In the genomic region with DNA sequence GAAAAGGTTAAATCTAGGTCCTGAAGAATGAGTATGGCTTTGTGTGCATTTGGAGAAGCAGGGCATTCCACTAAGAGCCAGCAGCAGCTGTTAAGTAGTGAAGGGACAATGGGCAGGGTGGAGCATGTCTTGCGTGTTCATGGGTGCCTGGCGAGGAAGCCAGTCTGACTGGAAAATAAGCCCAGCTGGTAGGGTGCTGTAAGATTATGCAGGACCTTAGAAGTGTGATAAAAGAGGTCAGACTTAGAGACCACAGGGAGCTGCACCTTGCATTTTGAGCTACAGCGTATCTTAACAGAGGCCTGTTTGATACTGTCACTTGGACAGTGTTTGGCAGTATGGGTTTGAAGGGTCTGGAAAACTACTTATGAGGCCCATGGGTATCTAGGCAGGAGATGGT, we compare ENCODE assay signal across 26 cellular contexts.
A peak's percentile ranks its signal among the peaks of the same experiment; 100 is the strongest.
DNase-seq lines count a peak whose midpoint lies in the region; ATAC-seq and TF ChIP-seq lines count a peak whose summit lies in the region.
"Had no signal": no experiment of that assay in that cellular context is flagged by ENCODE, and none has a peak within 500 bp of the region (broad histone marks: within the 10 kb centered on the region; RNA-seq: fewer than 3 reads in every experiment).

No MANE protein-coding gene starts in this region.

- H4K20me1 ChIP-seq in mammary epithelial cell (ENCODE audit: insufficient read depth, low read length) = no peaks in the 10 kb centered on the region

- no peak for TF ChIP-seq POLR2A in stomach (IDR thresholded peaks at IDR 0.05)

- intact Hi-C loops in mammary epithelial cell (cut with micrococcal nuclease) = no loop called here
- intact Hi-C loops in left lung (cut with DNase I) = no loop called here
- intact Hi-C loops in stomach (cut with DNase I; ENCODE audit: low total_unique reads) = no loop called here

- WGBS in mammary epithelial cell (ENCODE audit: low coverage, missing lambda C conversion rate) = 90% methylated on average over 3 of the region's 3 CpGs
- WGBS in stomach, 5 donors = 36 to 82% (median 48%) methylated on average over 3 of the region's 3 CpGs

- TF ChIP-seq EP300 in stomach (IDR thresholded peaks at IDR 0.05) = no peak

- H3K4me3 ChIP-seq in mammary epithelial cell (replicated peaks in 1 of 3; ENCODE audit: insufficient read depth in 1 of 3, low read depth in 2 of 3, low read length in 3 of 3) (no peak overlapping the region), left lung (no peak overlapping the region), stomach (no peak overlapping the region)
- H3K4me3 ChIP-seq: cardiac muscle cell, spleen, testis had no signal

- H3K79me2 ChIP-seq in mammary epithelial cell (ENCODE audit: insufficient read depth, low read length) = no peaks in the 10 kb centered on the region

- no peak overlapping the region for H3K9ac ChIP-seq in mammary epithelial cell (ENCODE audit: insufficient read depth, low read length)
- H3K9ac ChIP-seq: SK-N-SH had no signal

- H3K9me3 ChIP-seq in mammary epithelial cell (replicated peaks; ENCODE audit: insufficient read depth, low read length) (no peaks in the 10 kb centered on the region), left lung (no peaks in the 10 kb centered on the region), stomach (no peaks in the 10 kb centered on the region)
- H3K9me3 ChIP-seq: SK-N-SH, testis had no signal

- peak overlapping the region; percentile 71 for H3K27ac ChIP-seq in mammary epithelial cell (ENCODE audit: insufficient read depth, low read depth, low read length)
- peak overlapping the region in 1 of 2 donors; percentile 34 for H3K27ac ChIP-seq in left lung
- H3K27ac ChIP-seq in stomach = peak overlapping the region; percentile 39 to 86 (median 79)
- H3K27ac ChIP-seq: cardiac muscle cell, spleen, testis, VCaP had no signal

- CTCF ChIA-PET in mammary epithelial cell (lab: Charles Lee; ENCODE audit: low non-redundant PET) = interaction anchor here (0.8 kb wide), 1 partner anchor 200 kb away, joined by 3 read pairs; no protein-coding TSS in a partner anchor

- dilution Hi-C loops in mammary epithelial cell (cut with HindIII; ENCODE audit: low sequenced_read_pairs) = no loop called here

- H3K36me3 ChIP-seq in mammary epithelial cell (ENCODE audit: insufficient read depth, low read length) (no peaks in the 10 kb centered on the region), left lung (no peaks in the 10 kb centered on the region), stomach (no peaks in the 10 kb centered on the region)
- H3K36me3 ChIP-seq: cardiac muscle cell, spleen had no signal

- no peak overlapping the region for H2AFZ ChIP-seq in mammary epithelial cell (ENCODE audit: low read depth, low read length)

- H3K4me1 ChIP-seq in mammary epithelial cell (ENCODE audit: insufficient read depth, low read length) (peaks cover 35% of the 10 kb centered on the region), left lung (peaks cover 6 to 10% of the 10 kb centered on the region in 2 donors), stomach (peaks cover 9 to 29% (median 13%) of the 10 kb centered on the region in 4 donors)
- H3K4me1 ChIP-seq: spleen, testis had no signal

- no peak for TF ChIP-seq CTCF in mammary epithelial cell (conservative IDR thresholded peaks at IDR 0.05 in 1 of 2, IDR thresholded peaks at IDR 0.05 in 1 of 2; ENCODE audit: extremely low read depth in 1 of 2, insufficient read depth in 1 of 2, low read depth in 1 of 2, low read length in 2 of 2)
- TF ChIP-seq CTCF in left lung (IDR thresholded peaks at IDR 0.05) = no peak
- no peak for TF ChIP-seq CTCF in stomach (IDR thresholded peaks at IDR 0.05)

- in situ Hi-C loops in mammary epithelial cell (cut with MboI; ENCODE audit: low sequenced_read_pairs in 2 of 2) = no loop called here

- H3K27me3 ChIP-seq in mammary epithelial cell (ENCODE audit: insufficient read depth, low read length) (no peaks in the 10 kb centered on the region), left lung (no peaks in the 10 kb centered on the region), stomach (no peaks in the 10 kb centered on the region)
- H3K27me3 ChIP-seq: cardiac muscle cell, spleen, testis had no signal

- BruUV-seq in mammary epithelial cell (replicated peaks; lab: Mats Ljungman, UMichigan) = no TSS peak

- peak overlapping the region; percentile 71 for H3K4me2 ChIP-seq in mammary epithelial cell (ENCODE audit: insufficient read depth, low read depth, low read length)
- H3K4me2 ChIP-seq: SK-N-SH had no signal

- ATAC-seq in left lung (peak; percentile 43), GM21576 (IDR thresholded peaks at IDR 0.05; ENCODE audit: unreplicated experiment) (no peak)
- ATAC-seq: activated T-cell treated with anti-CD3 and anti-CD28 coated beads, Interleukin-2, amount 50 U/mL, for 72 hours; CD8-positive, alpha-beta T cell; stimulated activated naive B cell treated with anti-CD40 and anti-IgM and Interleukin-4, amounts not matched to agents 10 μg/mL and 1 μg/mL and 100 μg/mL, for 72 hours had no signal

- DNase-seq in HT-29 (ENCODE audit: low spot score) (peak; percentile 84), mammary epithelial cell (no peak), left lung (no peak), stomach (peak; percentile 81), DMS 273 treated with DMSO at 0.1 percent for 48 hours (lab: John Stamatoyannopoulos, UW) (no peak), SIG-M5 treated with dmso at 0.1 percent for 504 hours (lab: John Stamatoyannopoulos, UW; ENCODE audit: unreplicated experiment) (no peak)
- DNase-seq: activated CD4-positive, alpha-beta T cell treated with anti-CD3 and anti-CD28 coated beads for 48 hours; activated naive CD4-positive, alpha-beta T cell treated with anti-CD3 and anti-CD28 coated beads, Interleukin-2, amount 50 U/mL, for 16 hours; activated T-cell treated with anti-CD3 and anti-CD28 coated beads, Interleukin-2, amount 50 U/mL, for 72 hours; amygdala; CD8-positive, alpha-beta T cell; cortex of kidney; DND-41; Kasumi-1; kidney; NCI-H1694; NCI-H526 treated with DMSO at 0.1 percent for 48 hours; SK-N-SH; spleen; stimulated activated CD4-positive, alpha-beta T cell treated with anti-CD3 and anti-CD28 coated beads, Interleukin-2, amount 100 ng/mL, for 48 hours; stimulated activated naive B cell treated with anti-CD40 and anti-IgM and Interleukin-4, amounts not matched to agents 10 μg/mL and 1 μg/mL and 100 μg/mL, for 72 hours; T-helper 2 cell; testis had no signal

Comparison
In these comparisons a context has a peak if more than half of its experiments do, and no peak if none do; other contexts are left out.
1. DNase-seq: peak in HT-29 (single experiment) and stomach (single experiment); none in mammary epithelial cell (single experiment), left lung (0 of 2), DMS 273 treated with DMSO at 0.1 percent for 48 hours (single experiment) and SIG-M5 treated with dmso at 0.1 percent for 504 hours (single experiment).